ENCODE assay signal across 9 cellular contexts in genomic region chr12:50224026-50224692, GRCh38. TPM values are rescaled to one million over a fixed set of nuclear protein-coding genes. Genes with fewer than 3 reads are reported as not detected.
A peak's percentile ranks its signal among the peaks of the same experiment; 100 is the strongest.
DNase-seq lines count a peak whose midpoint lies in the region; ATAC-seq and TF ChIP-seq lines count a peak whose summit lies in the region.
"Had no signal": no experiment of that assay in that cellular context is flagged by ENCODE, and none has a peak within 500 bp of the region (broad histone marks: within the 10 kb centered on the region; RNA-seq: fewer than 3 reads in every experiment).

No MANE protein-coding gene starts in this region.

- H3K14ac ChIP-seq in IMR-90 (replicated peaks; ENCODE audit: low read depth, low read length) = peak overlapping the region; percentile 79; the same call in 1 of the 2 replicates

- no peak overlapping the region for H3K4me2 ChIP-seq in IMR-90 (ENCODE audit: low read depth, low read length)

- intact Hi-C loops in IMR-90 (cut with micrococcal nuclease) = loop anchor here (5.0 kb wide), 1 partner anchor 178 kb away; the partner anchor contains the start of gene LARP4

- H2BK15ac ChIP-seq in IMR-90 (ENCODE audit: low read depth, low read length) = peak overlapping the region; percentile 31; the same call in 1 of the 3 replicates

- POLR2A ChIA-PET in IMR-90 (lab: Charles Lee; ENCODE audit: unreplicated experiment) = no interaction called here

- H3K9me3 ChIP-seq in IMR-90 (ENCODE audit: control insufficient read depth, insufficient read depth, low read length) (no peaks in the 10 kb centered on the region), endodermal cell (ENCODE audit: control insufficient read depth, low read length) (no peaks in the 10 kb centered on the region), right atrium auricular region (no peaks in the 10 kb centered on the region)
- H3K9me3 ChIP-seq: SJSA1 had no signal

- peak overlapping the region; percentile 63; the same call in 1 of the 2 replicates for H3K4ac ChIP-seq in IMR-90 (ENCODE audit: low read depth, low read length)

- TF ChIP-seq RAD21 in IMR-90 (IDR thresholded peaks at IDR 0.05; ENCODE audit: low read length) = no peak

- in situ Hi-C loops in IMR-90 (cut with MboI; ENCODE audit: low sequenced_read_pairs) = no loop called here

- H3K79me1 ChIP-seq in IMR-90 (ENCODE audit: low read depth in 1 of 2, low read length in 2 of 2) = peaks cover 0 to 8% of the 10 kb centered on the region in 2 experiments; a peak in 1 of 4 replicates

- H4K20me1 ChIP-seq in IMR-90 (ENCODE audit: insufficient read depth, low read length) = peaks cover 4% of the 10 kb centered on the region; the same call in 1 of the 2 replicates

- no peak overlapping the region for H2AFZ ChIP-seq in IMR-90 (replicated peaks; ENCODE audit: low read length, poor library complexity)

- H3K9ac ChIP-seq in IMR-90 (ENCODE audit: low read depth, low read length) = 0 out of 2 replicates have a peak overlapping the region, but pooled peaks have one; percentile 9
- H3K9ac ChIP-seq in endodermal cell (ENCODE audit: extremely low read depth, low read length, poor library complexity, severe bottlenecking) = no peak overlapping the region

- H2AK9ac ChIP-seq in IMR-90 (replicated peaks; ENCODE audit: low read depth, low read length, poor library complexity) = no peak overlapping the region

- H3K56ac ChIP-seq in IMR-90 (ENCODE audit: extremely low read depth, insufficient read depth, low read length) = no peak overlapping the region

- no TSS peak for BruUV-seq in IMR-90 (replicated peaks; lab: Mats Ljungman, UMichigan)

- DNase-seq in IMR-90 (peak; percentile 61), T-helper 9 cell (peak; percentile 3), endodermal cell (peak; percentile 80), right atrium auricular region (ENCODE audit: low spot score) (no peak), NCI-H1436 treated with DMSO at 0.1 percent for 48 hours (lab: John Stamatoyannopoulos, UW) (no peak), superior temporal gyrus (ENCODE audit: extremely low spot score) (no peak)
- peak; percentile 47 for DNase-seq in stimulated activated CD4-positive, alpha-beta T cell treated with anti-CD3 and anti-CD28 coated beads, Interleukin-4, amount 100 ng/mL, for 24 hours

- H3K18ac ChIP-seq in IMR-90 (ENCODE audit: low read depth, low read length) = peak overlapping the region; percentile 30

- peak overlapping the region; percentile 16; the same call in 1 of the 2 replicates for H4K5ac ChIP-seq in IMR-90 (ENCODE audit: low read depth, low read length)

- peaks cover 3% of the 10 kb centered on the region; the same call in 1 of the 2 replicates for H3K36me3 ChIP-seq in IMR-90 (ENCODE audit: control insufficient read depth, insufficient read depth, low read length)
- no peaks in the 10 kb centered on the region for H3K36me3 ChIP-seq in endodermal cell (ENCODE audit: control insufficient read depth, insufficient read depth, low read length)
- no peaks in the 10 kb centered on the region for H3K36me3 ChIP-seq in right atrium auricular region

- TF ChIP-seq CTCF in IMR-90 (conservative IDR thresholded peaks at IDR 0.05; ENCODE audit: low read depth, low read length) = no peak
- no peak for TF ChIP-seq CTCF in endodermal cell (conservative IDR thresholded peaks at IDR 0.05)
- no peak for TF ChIP-seq CTCF in right atrium auricular region (IDR thresholded peaks at IDR 0.05)

- no peak overlapping the region for H3K4me3 Mint-ChIP-seq in endodermal cell

- H3K4me1 Mint-ChIP-seq in endodermal cell = peaks cover 13% of the 10 kb centered on the region

- no peaks in the 10 kb centered on the region for H3K27me3 Mint-ChIP-seq in endodermal cell (ENCODE audit: insufficient read depth)

- H4K91ac ChIP-seq in IMR-90 (ENCODE audit: insufficient read depth, low read depth, low read length) = peak overlapping the region; percentile 26; the same call in 1 of the 2 replicates

- peak overlapping the region; percentile 88 for H3K27ac Mint-ChIP-seq in endodermal cell

- H2BK20ac ChIP-seq in IMR-90 (ENCODE audit: low read depth, low read length) = no peak overlapping the region

- dilution Hi-C loops in IMR-90 (cut with HindIII; ENCODE audit: low sequenced_read_pairs, unreplicated experiment) = no loop called here

- H4K8ac ChIP-seq in IMR-90 (ENCODE audit: low read depth in 2 of 2, low read length in 2 of 2) = peak overlapping the region in 1 of 2 experiments; percentile 72; a peak in 2 of 4 replicates

- H3K36me3 Mint-ChIP-seq in endodermal cell (ENCODE audit: low read depth) = no peaks in the 10 kb centered on the region

- H2BK120ac ChIP-seq in IMR-90 (ENCODE audit: low read depth, low read length) = peak overlapping the region; percentile 75; the same call in 1 of the 2 replicates

- H2AK5ac ChIP-seq in IMR-90 (ENCODE audit: low read depth, low read length) = peak overlapping the region; percentile 72; the same call in 1 of the 2 replicates

- no peaks in the 10 kb centered on the region for H3K9me3 Mint-ChIP-seq in endodermal cell

- ATAC-seq in GM18502 (IDR thresholded peaks at IDR 0.05; ENCODE audit: poor library complexity, unreplicated experiment) (peak; percentile 46), IMR-90 (ENCODE audit: low read depth) (no peak)

- TF ChIP-seq POLR2A in IMR-90 (IDR thresholded peaks at IDR 0.05; ENCODE audit: low read depth, low read length) = no peak

- WGBS in IMR-90 (ENCODE audit: extremely low coverage in 2 of 2, insufficient read length in 1 of 2), 2 experiments = no CpG with 5 or more reads among the region's 2 CpGs
- 58% methylated on average over 2 of the region's 2 CpGs; no CpG with 5 or more reads in 1 of the 2 experiments for WGBS in endodermal cell (ENCODE audit: insufficient coverage in 1 of 2, insufficient read length in 1 of 2), 2 experiments

- peak overlapping the region; percentile 46 for H2BK5ac ChIP-seq in IMR-90 (ENCODE audit: low read depth, low read length, poor library complexity, severe bottlenecking)

- peaks cover 3% of the 10 kb centered on the region for H3K9me1 ChIP-seq in IMR-90 (ENCODE audit: insufficient read depth, low read length)

- H3K4me1 ChIP-seq in IMR-90 (ENCODE audit: control insufficient read depth, insufficient read depth, low read length) = peaks cover 4% of the 10 kb centered on the region
- H3K4me1 ChIP-seq in endodermal cell (ENCODE audit: control insufficient read depth, insufficient read depth, low read length) = peaks cover 9% of the 10 kb centered on the region
- H3K4me1 ChIP-seq in right atrium auricular region = peaks cover 0 to 41% of the 10 kb centered on the region in 2 donors

- no peak overlapping the region for H3K4me3 ChIP-seq in IMR-90 (ENCODE audit: insufficient read depth, low read depth, low read length)
- H3K4me3 ChIP-seq in endodermal cell (ENCODE audit: low read length) = no peak overlapping the region
- no peak overlapping the region for H3K4me3 ChIP-seq in right atrium auricular region
- H3K4me3 ChIP-seq: SJSA1 had no signal

- no peak overlapping the region for H3K23ac ChIP-seq in IMR-90 (ENCODE audit: low read depth, low read length)

- peak overlapping the region; percentile 54 for H3K27ac ChIP-seq in IMR-90 (ENCODE audit: insufficient read depth, low read length)
- peak overlapping the region; percentile 3 for H3K27ac ChIP-seq in endodermal cell (ENCODE audit: low read depth, low read length)
- no peak overlapping the region for H3K27ac ChIP-seq in right atrium auricular region
- H3K27ac ChIP-seq: SJSA1 had no signal

- CTCF ChIA-PET in IMR-90 (lab: Yijun Ruan, JAX) = no interaction called here

- H3K27me3 ChIP-seq in IMR-90 (ENCODE audit: control insufficient read depth, insufficient read depth, low read length) (no peaks in the 10 kb centered on the region), endodermal cell (ENCODE audit: control insufficient read depth, insufficient read depth, low read length, poor library complexity, severe bottlenecking) (no peaks in the 10 kb centered on the region), right atrium auricular region (no peaks in the 10 kb centered on the region)
- H3K27me3 ChIP-seq: SJSA1 had no signal

TF ChIP-seq in IMR-90, 13 proteins besides CTCF, POLR2A, EP300 and RAD21 (continues in another document):
- TF ChIP-seq RFX5 (IDR thresholded peaks at IDR 0.05; ENCODE audit: low read depth, low read length) (no peak), USF2 (IDR thresholded peaks at IDR 0.05; ENCODE audit: low read depth, low read length) (no peak), ELK1 (IDR thresholded peaks at IDR 0.05; ENCODE audit: borderline replicate concordance, low read depth, low read length) (no peak), CHD1 (IDR thresholded peaks at IDR 0.05; ENCODE audit: low read depth, low read length) (no peak), NFE2L2 (IDR thresholded peaks at IDR 0.05; ENCODE audit: low read depth, low read length) (no peak)

RNA-seq across cellular contexts. Expression of gene CERS5, which starts 57.0 kb away (rescaled TPM):
- total RNA-seq in IMR-90 (2012; rRNA removed) (40.3 and 47.5 TPM in 2 replicates), endodermal cell (10 to 100 TPM; 59.7 to 65.5 TPM), right atrium auricular region (10 to 100 TPM in 1 of 2 donors, 1 to 10 TPM in 1; 6.7 to 11.2 TPM)
- polyA plus RNA-seq in IMR-90 (2012; rRNA removed) = 58.7 and 60.3 TPM in 2 replicates
- polyA plus RNA-seq in IMR-90 (2012; cell fraction: cytosol; rRNA removed) = 23.0 and 33.3 TPM in 2 replicates
- polyA plus RNA-seq in IMR-90 (2012; cell fraction: nucleus; rRNA removed; ENCODE audit: low replicate concordance) = 45.5 and 156 TPM in 2 replicates
- polyA plus RNA-seq in endodermal cell (2013, experiment 1 of 2) = 46.4 TPM
- 46.9 TPM for polyA plus RNA-seq in endodermal cell (2013, experiment 2 of 2)

RNA-seq across cellular contexts. Expression of gene LIMA1, which starts 59.2 kb away (rescaled TPM):
- total RNA-seq in IMR-90 (2012; rRNA removed) (163 and 183 TPM in 2 replicates), endodermal cell (10 to 100 TPM; 20.1 to 26.0 TPM), right atrium auricular region (10 to 100 TPM; 20.7 to 28.3 TPM)
- 111 and 126 TPM in 2 replicates for polyA plus RNA-seq in IMR-90 (2012; rRNA removed)
- 25.4 and 30.9 TPM in 2 replicates for polyA plus RNA-seq in IMR-90 (2012; cell fraction: cytosol; rRNA removed)
- 79.3 and 765 TPM in 2 replicates for polyA plus RNA-seq in IMR-90 (2012; cell fraction: nucleus; rRNA removed; ENCODE audit: low replicate concordance)
- polyA plus RNA-seq in endodermal cell (2013, experiment 1 of 2) = 28.6 TPM
- polyA plus RNA-seq in endodermal cell (2013, experiment 2 of 2) = 26.3 TPM

Comparison
In these comparisons a context has a peak if more than half of its experiments do, and no peak if none do; other contexts are left out.
1. DNase-seq: peak in IMR-90 (single experiment), T-helper 9 cell (single experiment), endodermal cell (single experiment) and stimulated activated CD4-positive, alpha-beta T cell treated with anti-CD3 and anti-CD28 coated beads, Interleukin-4, amount 100 ng/mL, for 24 hours (single experiment); none in right atrium auricular region (single experiment), NCI-H1436 treated with DMSO at 0.1 percent for 48 hours (single experiment) and superior temporal gyrus (single experiment).
2. H3K27ac ChIP-seq: peak in IMR-90 (single experiment) and endodermal cell (single experiment); none in right atrium auricular region (0 of 2).